12 cellular contexts compared by ENCODE assay signal in the genomic region with DNA sequence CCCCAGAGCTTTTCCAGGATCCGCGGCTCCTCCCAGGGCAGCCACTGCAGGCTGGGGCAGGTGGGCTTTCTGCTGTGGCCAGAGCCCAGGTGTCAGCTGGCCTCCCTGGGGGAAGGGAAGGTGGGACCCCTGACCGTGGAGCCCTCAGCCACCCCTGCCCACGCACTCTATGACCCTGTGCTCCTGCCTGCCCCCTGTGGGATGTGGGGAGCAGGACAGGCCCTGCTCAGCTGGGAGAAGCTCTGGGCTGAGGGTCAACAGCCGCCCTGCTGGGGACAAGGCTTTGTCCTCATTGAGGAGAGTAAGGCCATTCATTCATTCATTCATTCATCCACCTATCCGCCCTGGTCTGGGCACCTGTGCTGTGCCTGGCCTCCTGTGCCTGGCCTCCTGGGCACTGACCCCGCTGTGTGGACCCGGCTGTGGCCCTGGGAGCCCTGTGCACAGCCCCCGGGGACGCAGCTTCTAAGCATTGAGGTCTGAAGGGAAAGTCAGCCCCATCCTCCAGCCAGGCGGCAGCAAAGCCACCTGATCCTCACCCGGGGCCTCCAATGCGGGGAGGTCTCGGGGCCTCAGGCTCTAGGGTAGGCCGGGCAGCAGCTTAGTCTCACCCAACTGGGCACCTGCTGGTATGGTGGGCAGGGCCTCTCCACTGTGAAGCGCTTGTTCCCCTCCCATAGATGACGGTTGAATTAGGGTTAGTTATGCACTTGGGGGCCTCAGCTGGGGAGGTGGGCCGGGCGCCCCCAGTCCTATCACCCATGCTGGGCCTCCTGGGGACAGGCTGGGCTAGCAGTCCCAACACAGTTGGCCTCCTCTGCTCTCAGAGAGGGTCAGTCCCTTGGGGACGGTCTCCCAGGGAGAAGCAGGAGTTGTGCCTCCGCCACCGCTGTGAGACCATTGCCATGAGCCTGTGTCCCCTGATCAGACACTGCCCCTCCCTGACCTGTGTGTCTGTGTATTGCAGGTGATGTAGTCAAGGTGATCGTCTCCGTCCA. TPM values are rescaled to one million over a fixed set of nuclear protein-coding genes. Genes with fewer than 3 reads are reported as not detected.
DNase-seq lines count a peak whose midpoint lies in the region; ATAC-seq, FAIRE-seq and TF ChIP-seq lines count a peak whose summit lies in the region.
"Had no signal": no experiment of that assay in that cellular context is flagged by ENCODE, and none has a peak within 500 bp of the region (broad histone marks: within the 10 kb centered on the region; RNA-seq: fewer than 3 reads in every experiment).

No MANE protein-coding gene starts in this region.

- no peak overlapping the region for H3K14ac ChIP-seq in trophoblast cell (ENCODE audit: low read length)

- DNase-seq in BE2C: no peak
- no peak for DNase-seq in GM12891 (ENCODE audit: insufficient read length, low spot score)
- no peak for DNase-seq in activated B cell treated with CpG ODN at 0.5 μM for 24 hours
- no peak for DNase-seq in esophagus squamous epithelium (lab: John Stamatoyannopoulos, UW)
- no peak for DNase-seq in NCI-H69 (lab: John Stamatoyannopoulos, UW)
- DNase-seq in trophoblast cell: no peak
- DNase-seq: GF-D8, HCEC 1CT had no signal

- no peak overlapping the region for H2BK12ac ChIP-seq in trophoblast cell (ENCODE audit: low read length)

- H3K23ac ChIP-seq in trophoblast cell (ENCODE audit: low read length): no peak overlapping the region

- no peaks in the 10 kb centered on the region for H3K4me1 ChIP-seq in BE2C
- peaks cover 5 to 12% (median 8%) of the 10 kb centered on the region in 4 donors for H3K4me1 ChIP-seq in liver (ENCODE audit: control insufficient read depth in 4 of 4, insufficient read depth in 4 of 4, low read length in 3 of 4)
- H3K4me1 ChIP-seq in esophagus squamous epithelium: peaks cover 6 to 27% (median 17%) of the 10 kb centered on the region in 3 donors
- no peaks in the 10 kb centered on the region for H3K4me1 ChIP-seq in trophoblast cell (ENCODE audit: control insufficient read depth in 1 of 2, insufficient read depth in 2 of 2, low read length in 2 of 2)

- H2AK5ac ChIP-seq in trophoblast cell (ENCODE audit: low read length): no peak overlapping the region

- H3K4me3 Mint-ChIP-seq in activated B cell treated with CpG ODN at 0.5 μM for 24 hours: no peak overlapping the region

- no peaks in the 10 kb centered on the region for H3K9me3 Mint-ChIP-seq in activated B cell treated with CpG ODN at 0.5 μM for 24 hours
- H3K9me3 Mint-ChIP-seq: IgD-negative memory B cell, nephron had no signal

- H4K91ac ChIP-seq in trophoblast cell (ENCODE audit: low read depth, low read length): no peak overlapping the region

- 90% methylated on average over 24 of the region's 24 CpGs for WGBS in liver
- WGBS in esophagus squamous epithelium, 2 donors: 87 to 100% methylated on average over 1 to 8 of the region's 24 CpGs
- WGBS in trophoblast cell (ENCODE audit: extremely low coverage, insufficient coverage, insufficient read length): no CpG with 5 or more reads among the region's 24 CpGs

- H3K79me1 ChIP-seq in trophoblast cell (ENCODE audit: low read length): no peaks in the 10 kb centered on the region

- H3K27ac ChIP-seq in liver (ENCODE audit: low read depth in 1 of 2, low read length in 2 of 2): no peak overlapping the region
- no peak overlapping the region for H3K27ac ChIP-seq in esophagus squamous epithelium
- no peak overlapping the region for H3K27ac ChIP-seq in trophoblast cell (ENCODE audit: low read depth, low read length)

- H3K4me3 ChIP-seq in BE2C (ENCODE audit: low read depth, low read length) (no peak overlapping the region), liver (ENCODE audit: low read depth in 1 of 3, low read length in 3 of 3) (no peak overlapping the region), esophagus squamous epithelium (no peak overlapping the region), trophoblast cell (ENCODE audit: low read depth, low read length) (no peak overlapping the region)

- CTCF ChIA-PET in activated B cell treated with CpG ODN at 0.5 μM for 24 hours (lab: Charles Lee): interaction anchor here (0.6 to 2.2 kb wide), 7 partner anchors 15 to 96 kb away, joined by 3 to 11 read pairs (median 3); no protein-coding TSS in a partner anchor

- H3K27ac Mint-ChIP-seq in activated B cell treated with CpG ODN at 0.5 μM for 24 hours: no peak overlapping the region
- H3K27ac Mint-ChIP-seq: nephron had no signal

- TF ChIP-seq RAD21 in liver (IDR thresholded peaks at IDR 0.05): peak in 1 of 2 donors; percentile 52

- POLR2A ChIA-PET in activated B cell treated with CpG ODN at 0.5 μM for 24 hours (lab: Charles Lee): interaction anchor here (1.0 to 2.4 kb wide), 5 partner anchors 14 to 23 kb away, joined by 4 to 23 read pairs (median 6); no protein-coding TSS in a partner anchor

- H2BK5ac ChIP-seq in trophoblast cell (ENCODE audit: low read depth, low read length, poor library complexity): no peak overlapping the region

- peak; percentile 37; the same call in 1 of the 2 replicates for TF ChIP-seq POLR2A in GM12891 (IDR thresholded peaks at IDR 0.05; ENCODE audit: low read depth, low read length)
- TF ChIP-seq POLR2A in esophagus squamous epithelium (IDR thresholded peaks at IDR 0.05): no peak

- H3K9ac ChIP-seq in liver (ENCODE audit: low read depth in 1 of 2, low read length in 2 of 2) (no peak overlapping the region), trophoblast cell (ENCODE audit: low read length) (no peak overlapping the region)

- H3K4ac ChIP-seq in trophoblast cell (ENCODE audit: low read depth, low read length): no peak overlapping the region

- no peaks in the 10 kb centered on the region for H3K9me3 ChIP-seq in BE2C
- H3K9me3 ChIP-seq in liver (ENCODE audit: control insufficient read depth in 4 of 4, low read length in 3 of 4): no peaks in the 10 kb centered on the region
- no peaks in the 10 kb centered on the region for H3K9me3 ChIP-seq in esophagus squamous epithelium
- no peaks in the 10 kb centered on the region for H3K9me3 ChIP-seq in trophoblast cell (ENCODE audit: insufficient read depth, low read depth, low read length)

- no peak overlapping the region for H4K8ac ChIP-seq in trophoblast cell (ENCODE audit: low read depth, low read length)

- no peaks in the 10 kb centered on the region for H3K79me2 ChIP-seq in trophoblast cell (ENCODE audit: control insufficient read depth, insufficient read depth, low read length, poor library complexity)

- ATAC-seq in activated B cell treated with CpG ODN at 0.5 μM for 24 hours (ENCODE audit: low read depth) (peak; percentile 64), HG03442 (IDR thresholded peaks at IDR 0.05; ENCODE audit: unreplicated experiment) (no peak)

- peaks cover 18% of the 10 kb centered on the region for H3K4me1 Mint-ChIP-seq in activated B cell treated with CpG ODN at 0.5 μM for 24 hours
- H3K4me1 Mint-ChIP-seq: nephron had no signal

- no peak overlapping the region for H3K4me2 ChIP-seq in trophoblast cell (ENCODE audit: low read length)

- intact Hi-C loops in activated B cell treated with CpG ODN at 0.5 μM for 24 hours (cut with micrococcal nuclease) (no loop called here), esophagus squamous epithelium (cut with DNase I) (no loop called here)

- H3K36me3 Mint-ChIP-seq in activated B cell treated with CpG ODN at 0.5 μM for 24 hours (ENCODE audit: low read depth): peaks cover 37% of the 10 kb centered on the region

- H2BK120ac ChIP-seq in trophoblast cell (ENCODE audit: insufficient read depth, low read length, poor library complexity): no peak overlapping the region

- no peak overlapping the region for H4K12ac ChIP-seq in trophoblast cell (ENCODE audit: low read depth, low read length)

- H3K36me3 ChIP-seq in BE2C (no peaks in the 10 kb centered on the region), liver (ENCODE audit: control insufficient read depth in 4 of 4, insufficient read depth in 3 of 4, low read depth in 1 of 4, low read length in 3 of 4) (peaks cover 9 to 34% (median 14%) of the 10 kb centered on the region in 4 donors), esophagus squamous epithelium (peaks cover 11 to 59% (median 15%) of the 10 kb centered on the region in 3 donors), trophoblast cell (ENCODE audit: control insufficient read depth in 1 of 2, insufficient read depth in 2 of 2, low read length in 2 of 2) (no peaks in the 10 kb centered on the region)

- no peak overlapping the region for H2AFZ ChIP-seq in trophoblast cell (ENCODE audit: insufficient read depth, low read length, poor library complexity)

- no peaks in the 10 kb centered on the region for H3K27me3 ChIP-seq in BE2C
- no peaks in the 10 kb centered on the region for H3K27me3 ChIP-seq in liver (ENCODE audit: control insufficient read depth in 4 of 4, insufficient read depth in 4 of 4, low read length in 3 of 4)
- peaks cover 0 to 17% (median 0%) of the 10 kb centered on the region in 4 donors for H3K27me3 ChIP-seq in esophagus squamous epithelium
- H3K27me3 ChIP-seq in trophoblast cell (ENCODE audit: insufficient read depth, low read length): no peaks in the 10 kb centered on the region

- H3K27me3 Mint-ChIP-seq in activated B cell treated with CpG ODN at 0.5 μM for 24 hours: no peaks in the 10 kb centered on the region
- H3K27me3 Mint-ChIP-seq: IgD-negative memory B cell had no signal

- no peak for FAIRE-seq in GM12891 (lab: Jason Lieb, UNC)

- TF ChIP-seq CTCF in BE2C (IDR thresholded peaks at IDR 0.05; ENCODE audit: low read depth, low read length) (0 out of 2 replicates have a peak, but pooled peaks have one; percentile 8), activated B cell treated with CpG ODN at 0.5 μM for 24 hours (IDR thresholded peaks at IDR 0.05) (no peak), liver (IDR thresholded peaks at IDR 0.05; ENCODE audit: low read depth, low read length, missing input control) (peak; percentile 36), esophagus squamous epithelium (IDR thresholded peaks at IDR 0.05) (peak in 3 of 6 experiments; percentile 25 to 54 (median 35))

- H3K18ac ChIP-seq in trophoblast cell (ENCODE audit: low read length): no peak overlapping the region

RNA-seq across cellular contexts. Expression of a gene that starts 6.0 kb away (rescaled TPM):
- 29.5 TPM for polyA plus RNA-seq in BE2C (2012; ENCODE audit: insufficient read depth, insufficient read length, low read depth)
- 96.9 TPM for polyA plus RNA-seq in GM12891 (2012; ENCODE audit: low read depth, missing spikeins)
- 140 and 148 TPM in 2 replicates for total RNA-seq in activated B cell treated with CpG ODN at 0.5 μM for 24 hours
- 10 to 100 TPM; 14.8 to 28.9 TPM for total RNA-seq in liver
- polyA plus RNA-seq in liver: 10 to 100 TPM; 29.2 to 38.1 TPM
- total RNA-seq in esophagus squamous epithelium: 10 to 100 TPM; 13.8 to 39.5 (median 19.6) TPM
- polyA plus RNA-seq in trophoblast cell (2013): 0.07 and 0.14 TPM in 2 replicates

RNA-seq across cellular contexts. Expression of a gene that starts 24.4 kb away (rescaled TPM):
- 128 TPM for polyA plus RNA-seq in BE2C (2012; ENCODE audit: insufficient read depth, insufficient read length, low read depth)
- polyA plus RNA-seq in GM12891 (2012; ENCODE audit: low read depth, missing spikeins): 4.8 TPM
- total RNA-seq in activated B cell treated with CpG ODN at 0.5 μM for 24 hours (12.6 and 13.5 TPM in 2 replicates), liver (10 to 100 TPM in 1 of 2 donors, 1 to 10 TPM in 1; 4.6 to 10.2 TPM), esophagus squamous epithelium (10 to 100 TPM in 3 of 4 donors, 1 to 10 TPM in 1; 8.2 to 33.9 (median 11.3) TPM)
- 10 to 100 TPM in 1 of 2 donors, 1 to 10 TPM in 1; 6.0 to 10.2 TPM for polyA plus RNA-seq in liver
- polyA plus RNA-seq in trophoblast cell (2013): 5.7 and 6.2 TPM in 2 replicates

RNA-seq across cellular contexts. Expression of a gene that starts 32.1 kb away (rescaled TPM):
- not detected for polyA plus RNA-seq in BE2C (2012; ENCODE audit: insufficient read depth, insufficient read length, low read depth)
- not detected for polyA plus RNA-seq in GM12891 (2012; ENCODE audit: low read depth, missing spikeins)
- total RNA-seq in activated B cell treated with CpG ODN at 0.5 μM for 24 hours (not detected in 2 replicates), liver (under 1 TPM; 0.08 to 0.93 TPM), esophagus squamous epithelium (under 1 TPM in 3 of 4 donors, not detected in 1; 0.35 to 0.76 (median 0.70) TPM)
- not detected for polyA plus RNA-seq in liver
- polyA plus RNA-seq in trophoblast cell (2013): 0.21 and 0.22 TPM in 2 replicates
- polyA plus RNA-seq: IgD-negative memory B cell had no signal

RNA-seq across cellular contexts. Expression of a gene that starts 35.8 kb away (rescaled TPM):
- 39.2 TPM for polyA plus RNA-seq in BE2C (2012; ENCODE audit: insufficient read depth, insufficient read length, low read depth)
- 12.6 TPM for polyA plus RNA-seq in GM12891 (2012; ENCODE audit: low read depth, missing spikeins)
- total RNA-seq in activated B cell treated with CpG ODN at 0.5 μM for 24 hours (43.1 and 54.0 TPM in 2 replicates), liver (10 to 100 TPM; 13.6 to 26.8 TPM), esophagus squamous epithelium (10 to 100 TPM; 11.8 to 29.1 (median 17.0) TPM)
- 10 to 100 TPM in 1 of 2 donors, 1 to 10 TPM in 1; 6.2 to 11.6 TPM for polyA plus RNA-seq in liver
- polyA plus RNA-seq in trophoblast cell (2013): 12.5 and 13.9 TPM in 2 replicates
